ENCODE assay signal across 9 cellular contexts in the genomic region with DNA sequence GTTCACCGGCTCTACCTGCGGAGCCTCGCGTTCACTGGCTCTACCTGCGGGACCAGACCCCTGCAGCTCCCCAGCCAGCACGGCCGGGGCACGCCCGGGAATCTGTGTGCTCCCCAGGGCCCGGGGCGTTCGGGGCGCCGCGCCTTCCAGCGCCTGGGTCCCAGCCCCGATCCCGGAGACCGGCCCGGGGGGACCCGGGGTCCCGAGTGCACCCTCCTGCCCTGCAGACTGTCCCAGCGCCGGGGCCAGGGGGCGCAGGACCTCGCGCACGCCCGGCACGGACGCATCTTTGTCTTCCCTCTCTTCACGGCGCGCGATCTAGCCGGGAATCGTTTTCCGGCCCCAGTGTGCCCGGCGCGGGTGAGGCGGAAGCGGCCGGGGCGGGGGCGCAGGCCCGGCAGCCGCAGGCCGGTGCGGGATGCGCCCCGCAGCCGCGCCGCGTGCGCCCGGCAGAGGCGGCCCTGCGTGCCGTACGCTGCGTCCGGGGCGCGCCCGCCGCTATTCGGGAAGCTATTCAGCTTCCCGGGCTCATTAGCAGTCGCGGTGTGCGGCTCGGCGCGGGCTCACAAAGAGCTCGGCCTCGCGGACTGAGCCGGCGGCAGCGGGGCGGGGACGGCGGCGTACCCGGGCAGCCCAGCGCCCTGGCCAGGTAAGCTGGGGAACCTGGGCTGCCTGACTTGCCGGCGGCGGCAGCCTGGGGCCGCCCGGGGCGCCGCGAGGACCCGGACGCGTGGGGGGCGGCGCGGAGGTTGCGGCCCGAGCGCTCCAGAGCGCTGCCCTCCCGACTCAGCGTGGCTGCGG. TPM values are rescaled to one million over a fixed set of nuclear protein-coding genes. Genes with fewer than 3 reads are reported as not detected.
DNase-seq lines count a peak whose midpoint lies in the region; TF ChIP-seq lines count a peak whose summit lies in the region.
"Had no signal": no experiment of that assay in that cellular context is flagged by ENCODE, and none has a peak within 500 bp of the region (broad histone marks: within the 10 kb centered on the region; RNA-seq: fewer than 3 reads in every experiment).

Gene APBA2, plus strand, starts transcription at position 345 of the 801 bp plus-strand sequence. CDS start 167,911 bp downstream, outside the sequence.

- H3K4me1 Mint-ChIP-seq in MCF 10A (ENCODE audit: insufficient read depth, unreplicated experiment): no peaks in the 10 kb centered on the region

- H3K4me3 ChIP-seq in breast epithelium: peak within 1 kb of the TSS; percentile 36 to 70 (median 56)
- peak within 1 kb of the TSS; percentile 52 to 85 (median 71) for H3K4me3 ChIP-seq in dorsolateral prefrontal cortex
- peak within 1 kb of the TSS in 1 of 2 donors; percentile 26 for H3K4me3 ChIP-seq in uterus

- no peak within 1 kb of the TSS for H3K4me3 Mint-ChIP-seq in MCF 10A (ENCODE audit: unreplicated experiment)
- H3K4me3 Mint-ChIP-seq: dendritic cell treated with granulocyte-macrophage colony-stimulating factor and Interleukin-4, amounts not matched to agents 40 ng/mL and 50 ng/mL, for 4 days had no signal

- POLR2A ChIA-PET in MCF 10A (lab: Yijun Ruan, JAX): no interaction called here

- DNase-seq in breast epithelium (ENCODE audit: low spot score in 2 of 2) (no peak), MCF 10A (ENCODE audit: unreplicated experiment) (no peak), dorsolateral prefrontal cortex (peak in 4 of 10 donors; percentile 46 to 65 (median 47)), lung microvascular endothelial cell (ENCODE audit: low read depth in 2 of 2) (peak; percentile 41 to 50), superior temporal gyrus (ENCODE audit: extremely low spot score) (peak; percentile 24), NCI-H2107 treated with DMSO at 0.1 percent for 48 hours (lab: John Stamatoyannopoulos, UW; ENCODE audit: unreplicated experiment) (no peak), uterus (no peak)
- DNase-seq in activated CD4-positive, alpha-beta T cell treated with anti-CD3 and anti-CD28 coated beads for 48 hours: peak; percentile 59

- TF ChIP-seq POLR2A in breast epithelium (IDR thresholded peaks at IDR 0.05): no peak
- no peak for TF ChIP-seq POLR2A in uterus (IDR thresholded peaks at IDR 0.05)

- peaks cover 6% of the 10 kb centered on the region for H3K36me3 Mint-ChIP-seq in MCF 10A (ENCODE audit: insufficient read depth, unreplicated experiment)

- no peaks in the 10 kb centered on the region for H3K27me3 Mint-ChIP-seq in MCF 10A (ENCODE audit: insufficient read depth, unreplicated experiment)

- no peaks in the 10 kb centered on the region for H3K9me3 Mint-ChIP-seq in MCF 10A (ENCODE audit: unreplicated experiment)
- H3K9me3 Mint-ChIP-seq: dendritic cell treated with granulocyte-macrophage colony-stimulating factor and Interleukin-4, amounts not matched to agents 40 ng/mL and 50 ng/mL, for 4 days had no signal

- H3K4me1 ChIP-seq in breast epithelium (no peaks in the 10 kb centered on the region), uterus (peaks cover 0 to 10% of the 10 kb centered on the region in 2 donors)

- no peaks in the 10 kb centered on the region for H3K9me3 ChIP-seq in breast epithelium
- H3K9me3 ChIP-seq in uterus: no peaks in the 10 kb centered on the region

- H3K36me3 ChIP-seq in breast epithelium (no peaks in the 10 kb centered on the region), uterus (no peaks in the 10 kb centered on the region)

- BruUV-seq in MCF 10A (replicated peaks; lab: Mats Ljungman, UMichigan): no TSS peak

- intact Hi-C loops in breast epithelium (cut with DNase I; ENCODE audit: low total_unique reads) (no loop called here), MCF 10A (cut with micrococcal nuclease) (no loop called here), dorsolateral prefrontal cortex (cut with DNase I) (loop anchor here (5.0 to 10.0 kb wide), 4 partner anchors 51 to 216 kb away; no protein-coding TSS in a partner anchor), uterus (cut with DNase I; ENCODE audit: low total_unique reads) (no loop called here)

- peaks cover 3 to 18% of the 10 kb centered on the region in 2 donors for H3K27me3 ChIP-seq in breast epithelium
- peaks cover 0 to 3% (median 0%) of the 10 kb centered on the region in 45 donors for H3K27me3 ChIP-seq in dorsolateral prefrontal cortex
- no peaks in the 10 kb centered on the region for H3K27me3 ChIP-seq in uterus

- TF ChIP-seq CTCF in breast epithelium (IDR thresholded peaks at IDR 0.05) (no peak), MCF 10A (IDR thresholded peaks at IDR 0.05; ENCODE audit: unreplicated experiment) (no peak), dorsolateral prefrontal cortex (IDR thresholded peaks at IDR 0.05 in 54 of 56, conservative IDR thresholded peaks at IDR 0.05 in 2 of 56; ENCODE audit: low read depth in 1 of 56, partially characterized antibody in 56 of 56) (peak in 1 of 56 donors; percentile 7), uterus (IDR thresholded peaks at IDR 0.05) (no peak)

- no peak within 1 kb of the TSS for H3K27ac Mint-ChIP-seq in MCF 10A (ENCODE audit: low read depth, unreplicated experiment)
- H3K27ac Mint-ChIP-seq: dendritic cell treated with granulocyte-macrophage colony-stimulating factor and Interleukin-4, amounts not matched to agents 40 ng/mL and 50 ng/mL, for 4 days had no signal

- CTCF ChIA-PET in MCF 10A (lab: Yijun Ruan, JAX): interaction anchor here (0.5 kb wide), 1 partner anchor 15 kb away, joined by 3 read pairs; no protein-coding TSS in a partner anchor

- H3K27ac ChIP-seq in breast epithelium: no peak within 1 kb of the TSS
- H3K27ac ChIP-seq in dorsolateral prefrontal cortex: peak within 1 kb of the TSS in 55 of 59 donors; percentile 5 to 87 (median 70)
- no peak within 1 kb of the TSS for H3K27ac ChIP-seq in uterus

RNA-seq across cellular contexts. Expression of gene APBA2, which starts in this region (rescaled TPM):
- 1 to 10 TPM in 2 of 3 donors, under 1 TPM in 1; 0.64 to 6.9 (median 5.0) TPM for total RNA-seq in breast epithelium
- total RNA-seq in MCF 10A (2022): not detected in 2 replicates
- total RNA-seq in dorsolateral prefrontal cortex: 100 to 1,000 TPM in 118 of 120 experiments, 10 to 100 TPM in 2; 90.7 to 210 (median 166) TPM
- 17.4 and 25.2 TPM in 2 replicates for total RNA-seq in lung microvascular endothelial cell
- 10 to 100 TPM in 1 of 4 donors, 1 to 10 TPM in 2, not detected in 1; 2.3 to 15.0 (median 4.6) TPM for total RNA-seq in uterus

Comparison
In these comparisons a context has a peak if more than half of its experiments do, and no peak if none do; other contexts are left out.
1. DNase-seq: peak in activated CD4-positive, alpha-beta T cell treated with anti-CD3 and anti-CD28 coated beads for 48 hours (single experiment), lung microvascular endothelial cell (2 of 2) and superior temporal gyrus (single experiment); none in breast epithelium (0 of 2), MCF 10A (single experiment), NCI-H2107 treated with DMSO at 0.1 percent for 48 hours (single experiment) and uterus (0 of 2).
2. H3K27ac ChIP-seq: peak in dorsolateral prefrontal cortex (55 of 59); none in breast epithelium (0 of 2) and uterus (0 of 2).
3. intact Hi-C loops: an anchor here in dorsolateral prefrontal cortex (5.0 to 10.0 kb wide); none called in breast epithelium, MCF 10A and uterus.